In genomic region chr17:4019400-4019799, GRCh38 we compare ENCODE assay signal across 16 cellular contexts. TPM values are rescaled to one million over a fixed set of nuclear protein-coding genes. Genes with fewer than 3 reads are reported as not detected.
"Had no signal": no experiment of that assay in that cellular context is flagged by ENCODE, and none has a peak within 500 bp of the region (broad histone marks: within the 10 kb centered on the region; RNA-seq: fewer than 3 reads in every experiment).

No MANE protein-coding gene starts in this region.

- ATAC-seq: mucosa of descending colon, natural killer cell, psoas muscle, sciatic nerve had no signal

- H3K36me3 ChIP-seq: uterus had no signal

- H3K27me3 Mint-ChIP-seq: stimulated activated naive CD8-positive, alpha-beta T cell treated with anti-CD3 and anti-CD28 coated beads, Interleukin-15, Interleukin-2, amounts not matched to agents 100 ng/mL and 50 ng/mL, for 24 hours had no signal

- H3K27ac Mint-ChIP-seq: stimulated activated naive CD8-positive, alpha-beta T cell treated with anti-CD3 and anti-CD28 coated beads, Interleukin-15, Interleukin-2, amounts not matched to agents 100 ng/mL and 50 ng/mL, for 24 hours had no signal

- H3K4me3 ChIP-seq: coronary artery, heart left ventricle, mucosa of descending colon, psoas muscle, tibial artery, upper lobe of left lung, uterus had no signal

- DNase-seq: effector CD8-positive, alpha-beta T cell; foreskin melanocyte; heart left ventricle; hippocampal formation; kidney glomerular epithelial cell; mucosa of descending colon; natural killer cell; psoas muscle; retina; tibial artery; upper lobe of left lung; uterus had no signal

- H3K9me3 Mint-ChIP-seq: natural killer cell had no signal

- H3K4me3 Mint-ChIP-seq: natural killer cell; stimulated activated naive CD8-positive, alpha-beta T cell treated with anti-CD3 and anti-CD28 coated beads, Interleukin-15, Interleukin-2, amounts not matched to agents 100 ng/mL and 50 ng/mL, for 24 hours had no signal

- H3K27ac ChIP-seq: coronary artery, heart left ventricle, psoas muscle, tibial artery, upper lobe of left lung, uterus had no signal

- H3K27me3 ChIP-seq: heart left ventricle, tibial artery, upper lobe of left lung, uterus had no signal

- H3K9me3 ChIP-seq: psoas muscle, tibial artery, upper lobe of left lung had no signal

- H3K4me1 ChIP-seq: heart left ventricle, psoas muscle, tibial artery, upper lobe of left lung, uterus had no signal

RNA-seq across cellular contexts. Expression of gene ATP2A3, which starts 55.2 kb away (rescaled TPM):
- total RNA-seq: dermis microvascular lymphatic vessel endothelial cell had no signal
